12 cellular contexts compared by ENCODE assay signal in the genomic region with DNA sequence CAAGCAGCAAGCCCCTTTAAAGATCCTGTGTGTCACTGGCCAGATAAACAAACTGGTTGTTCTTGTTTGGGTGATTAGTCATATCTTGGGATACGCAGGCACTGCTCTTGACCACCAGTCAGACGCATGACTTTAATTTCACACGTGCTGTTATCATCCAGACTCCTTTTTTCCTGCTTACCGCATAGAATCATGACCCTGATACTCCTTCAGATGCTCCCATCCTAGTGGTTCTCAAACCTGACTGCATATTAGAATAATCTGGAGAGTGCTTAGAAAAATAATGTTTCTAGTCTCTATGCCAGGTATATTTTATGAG.
DNase-seq lines count a peak whose midpoint lies in the region; ATAC-seq and TF ChIP-seq lines count a peak whose summit lies in the region.
"Had no signal": no experiment of that assay in that cellular context is flagged by ENCODE, and none has a peak within 500 bp of the region (broad histone marks: within the 10 kb centered on the region; RNA-seq: fewer than 3 reads in every experiment).

No MANE protein-coding gene starts in this region.

- H2BK120ac ChIP-seq in mesenchymal stem cell (ENCODE audit: low read depth, low read length) = no peak overlapping the region

- WGBS in mesenchymal stem cell = 4% methylated on average over 4 of the region's 4 CpGs
- WGBS in spleen, 5 donors = 84 to 95% (median 86%) methylated on average over 4 of the region's 4 CpGs

- H3K9me3 ChIP-seq in AG04450 (ENCODE audit: control insufficient read depth, insufficient read depth, low read length) (0 out of 2 replicates have a peak, but pooled peaks cover 3% of the 10 kb centered on the region), mesenchymal stem cell (ENCODE audit: control insufficient read depth, low read length) (no peaks in the 10 kb centered on the region), spleen (peaks cover 0 to 5% (median 0%) of the 10 kb centered on the region in 8 donors)

- peak; percentile 54 for DNase-seq in AG04450 (ENCODE audit: low read depth, low spot score)
- DNase-seq in M059J (ENCODE audit: low read depth) = peak; percentile 67
- DNase-seq in dorsolateral prefrontal cortex = no peak
- DNase-seq in mesenchymal stem cell = peak; percentile 86
- no peak for DNase-seq in activated CD8-positive, alpha-beta memory T cell treated with anti-CD3 and anti-CD28 coated beads for 24 hours
- DNase-seq in spleen = no peak
- DNase-seq: activated CD4-positive, alpha-beta T cell treated with anti-CD3 and anti-CD28 coated beads for 36 hours; activated naive CD8-positive, alpha-beta T cell treated with anti-CD3 and anti-CD28 coated beads, Interleukin-2, amount 10 ng/mL, durations not matched to agents 7 days and 5 days; NCI-H1105 treated with DMSO at 0.1 percent for 48 hours had no signal

- peaks cover 14% of the 10 kb centered on the region for H3K79me1 ChIP-seq in mesenchymal stem cell (replicated peaks; ENCODE audit: low read length, poor library complexity, severe bottlenecking)

- no peaks in the 10 kb centered on the region for H3K27me3 ChIP-seq in AG04450 (ENCODE audit: control insufficient read depth, insufficient read depth, low read length)
- H3K27me3 ChIP-seq in dorsolateral prefrontal cortex = no peaks in the 10 kb centered on the region
- H3K27me3 ChIP-seq in mesenchymal stem cell (ENCODE audit: control insufficient read depth in 1 of 2, insufficient read depth in 1 of 2, low read length in 2 of 2) = no peaks in the 10 kb centered on the region
- H3K27me3 ChIP-seq in spleen (replicated peaks in 1 of 7) = no peaks in the 10 kb centered on the region
- H3K27me3 ChIP-seq: BLaER1 had no signal

- TF ChIP-seq POLR2A in spleen (IDR thresholded peaks at IDR 0.05) = no peak

- H3K4me3 ChIP-seq in AG04450 (ENCODE audit: low read depth, low read length) (no peak overlapping the region), dorsolateral prefrontal cortex (peak overlapping the region in 7 of 59 donors; percentile 8 to 39 (median 21)), mesenchymal stem cell (ENCODE audit: insufficient read depth in 1 of 2, low read depth in 1 of 2, low read length in 2 of 2) (no peak overlapping the region), spleen (no peak overlapping the region)
- H3K4me3 ChIP-seq: BLaER1 had no signal

- H3K9ac ChIP-seq in mesenchymal stem cell (ENCODE audit: low read length) = no peak overlapping the region
- H3K9ac ChIP-seq: BLaER1 had no signal

- H2BK12ac ChIP-seq in mesenchymal stem cell (ENCODE audit: low read length in 2 of 2) = no peak overlapping the region

- H2BK15ac ChIP-seq in mesenchymal stem cell (ENCODE audit: low read depth, poor library complexity, severe bottlenecking) = no peak overlapping the region

- H3K4me1 ChIP-seq in mesenchymal stem cell (ENCODE audit: control insufficient read depth, insufficient read depth, low read depth, low read length) = peaks cover 19% of the 10 kb centered on the region
- no peaks in the 10 kb centered on the region for H3K4me1 ChIP-seq in spleen

- H3K23ac ChIP-seq in mesenchymal stem cell (ENCODE audit: low read length in 2 of 2) = no peak overlapping the region

- no peak for TF ChIP-seq CTCF in AG04450 (IDR thresholded peaks at IDR 0.05; ENCODE audit: low read depth, low read length)
- TF ChIP-seq CTCF in dorsolateral prefrontal cortex (IDR thresholded peaks at IDR 0.05 in 54 of 56, conservative IDR thresholded peaks at IDR 0.05 in 2 of 56; ENCODE audit: low read depth in 1 of 56, partially characterized antibody in 56 of 56) = no peak
- no peak for TF ChIP-seq CTCF in spleen (IDR thresholded peaks at IDR 0.05 in 8 of 11, conservative IDR thresholded peaks at IDR 0.05 in 3 of 11)

- H3K18ac ChIP-seq in mesenchymal stem cell (ENCODE audit: low read depth in 1 of 2, low read length in 2 of 2) = peak overlapping the region in 1 of 2 experiments; percentile 63

- no peak overlapping the region for H3K4ac ChIP-seq in mesenchymal stem cell (ENCODE audit: low read depth in 1 of 2, low read length in 2 of 2)

- no peak overlapping the region for H2BK5ac ChIP-seq in mesenchymal stem cell (ENCODE audit: low read depth, low read length, poor library complexity, severe bottlenecking)

- no peak overlapping the region for H4K8ac ChIP-seq in mesenchymal stem cell (ENCODE audit: low read length)

- no peak overlapping the region for H3K14ac ChIP-seq in mesenchymal stem cell (ENCODE audit: low read length in 2 of 2)

- CTCF ChIA-PET in AG04450 (lab: Charles Lee) = interaction anchor here (1.7 to 5.9 kb wide), 4 partner anchors 9 to 303 kb away, joined by 4 to 46 read pairs (median 11); no protein-coding TSS in a partner anchor

- H3K36me3 ChIP-seq in mesenchymal stem cell (ENCODE audit: control insufficient read depth in 1 of 2, insufficient read depth in 2 of 2, low read depth in 1 of 2, low read length in 2 of 2) (peaks cover 10 to 35% of the 10 kb centered on the region in 2 experiments), spleen (peaks cover 0 to 16% (median 0%) of the 10 kb centered on the region in 6 donors)

- H3K4me2 ChIP-seq in mesenchymal stem cell (ENCODE audit: low read length, poor library complexity, severe bottlenecking) = no peak overlapping the region
- H3K4me2 ChIP-seq: BLaER1 had no signal

- POLR2A ChIA-PET in AG04450 (lab: Yijun Ruan, JAX) = no interaction called here

- ATAC-seq in GM19023 (IDR thresholded peaks at IDR 0.05; ENCODE audit: unreplicated experiment) (no peak), HG02763 (IDR thresholded peaks at IDR 0.05; ENCODE audit: unreplicated experiment) (no peak)
- ATAC-seq: activated CD4-positive, alpha-beta T cell treated with anti-CD3 and anti-CD28 coated beads for 36 hours had no signal

- H3K27ac ChIP-seq in AG04450 (ENCODE audit: low read depth, low read length) = no peak overlapping the region
- peak overlapping the region in 32 of 59 donors; percentile 1 to 81 (median 58) for H3K27ac ChIP-seq in dorsolateral prefrontal cortex
- peak overlapping the region; percentile 2 for H3K27ac ChIP-seq in mesenchymal stem cell (ENCODE audit: low read length, poor library complexity, severe bottlenecking)
- H3K27ac ChIP-seq in spleen = no peak overlapping the region
- H3K27ac ChIP-seq: BLaER1 had no signal

- intact Hi-C loops in dorsolateral prefrontal cortex (cut with DNase I) (loop anchor here in 1 of 2 donors (2.0 kb wide), 1 partner anchor 60 kb away; no protein-coding TSS in a partner anchor), spleen (cut with DNase I; ENCODE audit: low total_unique reads) (no loop called here)

- no peak overlapping the region for H2AFZ ChIP-seq in mesenchymal stem cell (ENCODE audit: low read depth, low read length)

- no peak overlapping the region for H2AK5ac ChIP-seq in mesenchymal stem cell (ENCODE audit: low read length, severe bottlenecking)

- H4K91ac ChIP-seq in mesenchymal stem cell (ENCODE audit: low read length) = no peak overlapping the region

Comparison
In these comparisons a context has a peak if more than half of its experiments do, and no peak if none do; other contexts are left out.
1. DNase-seq: peak in AG04450 (single experiment), M059J (single experiment) and mesenchymal stem cell (single experiment); none in dorsolateral prefrontal cortex (0 of 10), activated CD8-positive, alpha-beta memory T cell treated with anti-CD3 and anti-CD28 coated beads for 24 hours (single experiment) and spleen (single experiment).
2. H3K27ac ChIP-seq: peak in dorsolateral prefrontal cortex (32 of 59) and mesenchymal stem cell (single experiment); none in AG04450 (single experiment) and spleen (0 of 8).